In genomic region chr14:104350463-104351185, GRCh38 we compare ENCODE assay signal across 12 cellular contexts.
A peak's percentile ranks its signal among the peaks of the same experiment; 100 is the strongest.
DNase-seq lines count a peak whose midpoint lies in the region; ATAC-seq lines count a peak whose summit lies in the region.
"Had no signal": no experiment of that assay in that cellular context is flagged by ENCODE, and none has a peak within 500 bp of the region (broad histone marks: within the 10 kb centered on the region; RNA-seq: fewer than 3 reads in every experiment).

No MANE protein-coding gene starts in this region.

- DNase-seq in NCI-H2227 (lab: John Stamatoyannopoulos, UW; ENCODE audit: unreplicated experiment) (peak; percentile 15), NCI-H2227 treated with DMSO at 0.1 percent for 48 hours (lab: John Stamatoyannopoulos, UW) (no peak), NCI-H345 treated with DMSO at 0.1 percent for 48 hours (lab: John Stamatoyannopoulos, UW; ENCODE audit: unreplicated experiment) (peak; percentile 82), globus pallidus (ENCODE audit: low spot score) (peak; percentile 97), putamen (ENCODE audit: low spot score) (peak; percentile 95), UCSD-AML1 (lab: John Stamatoyannopoulos, UW; ENCODE audit: unreplicated experiment) (no peak), MV-4-11 (lab: John Stamatoyannopoulos, UW) (no peak)
- DNase-seq: activated CD4-positive, alpha-beta memory T cell treated with anti-CD3 and anti-CD28 coated beads, Interleukin-2, amount 10 ng/mL, durations not matched to agents 7 days and 5 days; activated naive CD4-positive, alpha-beta T cell treated with anti-CD3 and anti-CD28 coated beads, Interleukin-2, amount 50 U/mL, for 16 hours; NCI-H187 treated with DMSO at 0.1 percent for 48 hours had no signal

- no peak for ATAC-seq in HG02678 (IDR thresholded peaks at IDR 0.05; ENCODE audit: unreplicated experiment)
- ATAC-seq: HepG2 had no signal

Comparison
In these comparisons a context has a peak if more than half of its experiments do, and no peak if none do; other contexts are left out.
1. DNase-seq: peak in NCI-H2227 (single experiment), NCI-H345 treated with DMSO at 0.1 percent for 48 hours (single experiment), globus pallidus (single experiment) and putamen (single experiment); none in NCI-H2227 treated with DMSO at 0.1 percent for 48 hours (single experiment), UCSD-AML1 (single experiment) and MV-4-11 (single experiment).